In genomic region chr12:131775124-131775903, GRCh38 we compare ENCODE assay signal across 12 cellular contexts. TPM values are rescaled to one million over a fixed set of nuclear protein-coding genes. Genes with fewer than 3 reads are reported as not detected.
DNase-seq lines count a peak whose midpoint lies in the region; ATAC-seq and TF ChIP-seq lines count a peak whose summit lies in the region.
"Had no signal": no experiment of that assay in that cellular context is flagged by ENCODE, and none has a peak within 500 bp of the region (broad histone marks: within the 10 kb centered on the region; RNA-seq: fewer than 3 reads in every experiment).

No MANE protein-coding gene starts in this region.

- peaks cover 85% of the 10 kb centered on the region for H3K36me3 Mint-ChIP-seq in activated T-helper 17 cell treated with anti-CD3 and anti-CD28 coated beads, Interleukin-2, amount 50 U/mL, for 72 hours (ENCODE audit: low read depth)

- H3K9ac ChIP-seq in BLaER1 (peak overlapping the region; percentile 79), iPS-15b (ENCODE audit: low read depth, low read length) (peak overlapping the region; percentile 41)

- H3K4me2 ChIP-seq in BLaER1 = peak overlapping the region; percentile 93

- peak; percentile 18 for DNase-seq in GM12865 (ENCODE audit: low read depth)
- no peak for DNase-seq in Ammon's horn (ENCODE audit: low spot score)
- no peak for DNase-seq in MG63
- DNase-seq in COR-L47 (lab: John Stamatoyannopoulos, UW) = no peak
- no peak for DNase-seq in DMS 273 treated with DMSO at 0.1 percent for 48 hours (lab: John Stamatoyannopoulos, UW)
- DNase-seq: brain microvascular endothelial cell, GOT3, NCI-H2107 had no signal

- H3K4me3 ChIP-seq in BLaER1 (peak overlapping the region; percentile 46; the same call in 1 of the 2 replicates), GM12865 (ENCODE audit: low read depth, low read length) (peak overlapping the region; percentile 26), iPS-15b (ENCODE audit: low read depth, low read length) (no peak overlapping the region), MG63 (no peak overlapping the region)

- H3K4me1 Mint-ChIP-seq in activated T-helper 17 cell treated with anti-CD3 and anti-CD28 coated beads, Interleukin-2, amount 50 U/mL, for 72 hours = peaks cover 18% of the 10 kb centered on the region

- H3K9me3 ChIP-seq in BLaER1 = no peaks in the 10 kb centered on the region
- no peaks in the 10 kb centered on the region for H3K9me3 ChIP-seq in iPS-15b (ENCODE audit: control insufficient read depth, insufficient read depth, low read length)
- no peaks in the 10 kb centered on the region for H3K9me3 ChIP-seq in MG63

- no peak for ATAC-seq in activated T-helper 17 cell treated with anti-CD3 and anti-CD28 coated beads, Interleukin-2, amount 50 U/mL, for 72 hours (replicated peaks)
- ATAC-seq: left lobe of liver had no signal

- no peaks in the 10 kb centered on the region for H3K9me3 Mint-ChIP-seq in activated T-helper 17 cell treated with anti-CD3 and anti-CD28 coated beads, Interleukin-2, amount 50 U/mL, for 72 hours

- H3K27ac Mint-ChIP-seq in activated T-helper 17 cell treated with anti-CD3 and anti-CD28 coated beads, Interleukin-2, amount 50 U/mL, for 72 hours = peak overlapping the region; percentile 50

- H3K36me3 ChIP-seq in BLaER1 = peaks cover 49% of the 10 kb centered on the region
- peaks cover 13% of the 10 kb centered on the region for H3K36me3 ChIP-seq in iPS-15b (ENCODE audit: control insufficient read depth, insufficient read depth, low read length)
- peaks cover 78% of the 10 kb centered on the region for H3K36me3 ChIP-seq in MG63

- H4K20me1 ChIP-seq in BLaER1 = peaks cover 27% of the 10 kb centered on the region; the same call in 1 of the 2 replicates

- no peak overlapping the region for H3K4me3 Mint-ChIP-seq in activated T-helper 17 cell treated with anti-CD3 and anti-CD28 coated beads, Interleukin-2, amount 50 U/mL, for 72 hours

- H3K4me1 ChIP-seq in BLaER1 = peaks cover 88% of the 10 kb centered on the region
- peaks cover 24% of the 10 kb centered on the region for H3K4me1 ChIP-seq in iPS-15b (ENCODE audit: control insufficient read depth, insufficient read depth, low read length)

- H3K27me3 ChIP-seq in BLaER1 (no peaks in the 10 kb centered on the region), iPS-15b (ENCODE audit: control insufficient read depth, insufficient read depth, low read length) (no peaks in the 10 kb centered on the region), MG63 (no peaks in the 10 kb centered on the region)
- H3K27me3 ChIP-seq: brain microvascular endothelial cell had no signal

- TF ChIP-seq CTCF in GM12865 (IDR thresholded peaks at IDR 0.05; ENCODE audit: insufficient read depth, low read depth, low read length, missing control alignments) = no peak

- H3K27ac ChIP-seq in BLaER1 = peak overlapping the region; percentile 94
- H3K27ac ChIP-seq: brain microvascular endothelial cell had no signal

- no peaks in the 10 kb centered on the region for H3K27me3 Mint-ChIP-seq in activated T-helper 17 cell treated with anti-CD3 and anti-CD28 coated beads, Interleukin-2, amount 50 U/mL, for 72 hours

RNA-seq across cellular contexts. Expression of gene MMP17, which starts 52.9 kb away (rescaled TPM):
- total RNA-seq in activated T-helper 17 cell treated with anti-CD3 and anti-CD28 coated beads, Interleukin-2, amount 50 U/mL, for 72 hours = under 1 TPM in 1 of 2 donors, not detected in 1; 0.32 TPM
- 10.4 and 10.8 TPM in 2 replicates for total RNA-seq in MG63 (2014; rRNA removed; shearing (Covaris generic); ENCODE audit: low replicate concordance)

Comparison
In these comparisons a context has a peak if more than half of its experiments do, and no peak if none do; other contexts are left out.
1. H3K4me3 ChIP-seq: peak in BLaER1 (single experiment) and GM12865 (single experiment); none in iPS-15b (single experiment) and MG63 (single experiment).